Comparison of ENCODE assay signal across 2 cellular contexts in the genomic region with DNA sequence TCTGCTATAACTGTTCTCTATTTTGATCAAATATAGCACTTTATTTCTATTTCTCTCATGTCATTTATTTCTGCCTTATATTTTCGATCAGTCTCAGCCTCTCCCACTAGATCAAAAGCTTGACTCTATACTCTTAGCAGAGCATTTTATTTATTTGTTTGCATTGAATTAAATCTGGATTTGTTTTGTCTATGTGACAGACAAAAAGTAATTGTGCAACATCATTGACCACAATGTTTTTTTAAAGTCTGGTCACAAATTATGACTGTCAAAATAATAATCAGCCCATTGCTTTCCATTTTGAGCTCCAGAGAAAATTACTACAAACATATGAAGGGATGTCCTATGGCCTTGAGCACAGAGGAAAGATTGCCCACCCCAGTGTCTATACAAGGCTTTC.
TF ChIP-seq lines count a peak whose summit lies in the region.

No MANE protein-coding gene starts in this region.

TF ChIP-seq in IMR-90, 13 proteins besides CTCF, POLR2A, EP300 and RAD21:
- TF ChIP-seq MXI1 (IDR thresholded peaks at IDR 0.05; ENCODE audit: borderline replicate concordance, low read depth, low read length) (no peak), CEBPB (IDR thresholded peaks at IDR 0.05; ENCODE audit: low read depth, low read length) (0 out of 2 replicates have a peak, but pooled peaks have one; percentile 5)

TF ChIP-seq in SK-N-SH, 30 proteins besides CTCF, POLR2A, EP300 and RAD21:
- no peak for TF ChIP-seq GABPA (IDR thresholded peaks at IDR 0.05; ENCODE audit: low read depth)
- TF ChIP-seq FOSL2 (IDR thresholded peaks at IDR 0.05; ENCODE audit: borderline replicate concordance, low read depth), result no peak
- no peak for TF ChIP-seq MXI1 (IDR thresholded peaks at IDR 0.05; ENCODE audit: low read depth, low read length)
- no peak for TF ChIP-seq TEAD4 (IDR thresholded peaks at IDR 0.05; ENCODE audit: borderline replicate concordance, insufficient read depth)
- TF ChIP-seq MEF2A (IDR thresholded peaks at IDR 0.05; ENCODE audit: borderline replicate concordance, low read depth), result no peak
- no peak for TF ChIP-seq ELF1 (IDR thresholded peaks at IDR 0.05)
- TF ChIP-seq RXRA (IDR thresholded peaks at IDR 0.05; ENCODE audit: borderline replicate concordance, low read depth), result no peak
- TF ChIP-seq TAF1 (IDR thresholded peaks at IDR 0.05; ENCODE audit: borderline replicate concordance, low read depth, low read length), result no peak
- no peak for TF ChIP-seq JUND (IDR thresholded peaks at IDR 0.05)
- TF ChIP-seq NRF1 (IDR thresholded peaks at IDR 0.05; ENCODE audit: low read depth, low read length), result no peak
- TF ChIP-seq POLR2AphosphoS5 (IDR thresholded peaks at IDR 0.05; ENCODE audit: low read depth, low read length), result no peak
- TF ChIP-seq, protein P1, sequence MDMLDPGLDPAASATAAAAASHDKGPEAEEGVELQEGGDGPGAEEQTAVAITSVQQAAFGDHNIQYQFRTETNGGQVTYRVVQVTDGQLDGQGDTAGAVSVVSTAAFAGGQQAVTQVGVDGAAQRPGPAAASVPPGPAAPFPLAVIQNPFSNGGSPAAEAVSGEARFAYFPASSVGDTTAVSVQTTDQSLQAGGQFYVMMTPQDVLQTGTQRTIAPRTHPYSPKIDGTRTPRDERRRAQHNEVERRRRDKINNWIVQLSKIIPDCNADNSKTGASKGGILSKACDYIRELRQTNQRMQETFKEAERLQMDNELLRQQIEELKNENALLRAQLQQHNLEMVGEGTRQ (IDR thresholded peaks at IDR 0.05; ENCODE audit: borderline replicate concordance, low read depth, low read length), result no peak
- TF ChIP-seq, protein P2, sequence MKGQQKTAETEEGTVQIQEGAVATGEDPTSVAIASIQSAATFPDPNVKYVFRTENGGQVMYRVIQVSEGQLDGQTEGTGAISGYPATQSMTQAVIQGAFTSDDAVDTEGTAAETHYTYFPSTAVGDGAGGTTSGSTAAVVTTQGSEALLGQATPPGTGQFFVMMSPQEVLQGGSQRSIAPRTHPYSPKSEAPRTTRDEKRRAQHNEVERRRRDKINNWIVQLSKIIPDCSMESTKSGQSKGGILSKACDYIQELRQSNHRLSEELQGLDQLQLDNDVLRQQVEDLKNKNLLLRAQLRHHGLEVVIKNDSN (IDR thresholded peaks at IDR 0.05; ENCODE audit: borderline replicate concordance, low read depth), result no peak
TF ChIP-seq in SK-N-SH: peak in this region for 0.
